8 cellular contexts compared by ENCODE assay signal in genomic region chr3:52057806-52058099, GRCh38. TPM values are rescaled to one million over a fixed set of nuclear protein-coding genes. Genes with fewer than 3 reads are reported as not detected.
DNase-seq lines count a peak whose midpoint lies in the region; ATAC-seq and TF ChIP-seq lines count a peak whose summit lies in the region.

No MANE protein-coding gene starts in this region.

- peak overlapping the region; percentile 82 for H3K4me2 ChIP-seq in MM.1S (ENCODE audit: low read depth, low read length)

- H3K27ac ChIP-seq in MM.1S (ENCODE audit: low read length), result no peak overlapping the region
- H3K27ac ChIP-seq in ectodermal cell (ENCODE audit: insufficient read depth, low read depth, low read length, poor library complexity, severe bottlenecking), result no peak overlapping the region

- H3K36me3 Mint-ChIP-seq in nephron progenitor cell (ENCODE audit: low read depth), result peaks cover 9% of the 10 kb centered on the region

- peaks cover 30% of the 10 kb centered on the region for H3K79me2 ChIP-seq in MM.1S (ENCODE audit: low read length)

- peak overlapping the region; percentile 96 for H2AFZ ChIP-seq in MM.1S (ENCODE audit: low read length)

- ATAC-seq in HG03175 (IDR thresholded peaks at IDR 0.05; ENCODE audit: unreplicated experiment) (no peak), HG03342 (IDR thresholded peaks at IDR 0.05; ENCODE audit: unreplicated experiment) (no peak)

- H3K4me1 Mint-ChIP-seq in nephron progenitor cell, result peaks cover 40% of the 10 kb centered on the region

- no peaks in the 10 kb centered on the region; the same call in 1 of the 2 replicates for H3F3A ChIP-seq in MM.1S (ENCODE audit: insufficient read depth, low read length)

- H3K9ac ChIP-seq in MM.1S (ENCODE audit: low read length), result peak overlapping the region; percentile 45; the same call in 1 of the 2 replicates

- H4K20me1 ChIP-seq in MM.1S (ENCODE audit: insufficient read depth, low read length), result no peaks in the 10 kb centered on the region

- H3K4me1 ChIP-seq in MM.1S (ENCODE audit: low read length), result peaks cover 19% of the 10 kb centered on the region
- H3K4me1 ChIP-seq in ectodermal cell (ENCODE audit: control insufficient read depth, insufficient read depth, low read length), result peaks cover 18% of the 10 kb centered on the region

- H3K27ac Mint-ChIP-seq in nephron progenitor cell, result no peak overlapping the region

- H3K9me2 ChIP-seq in MM.1S (replicated peaks; ENCODE audit: insufficient read depth, low read length), result no peaks in the 10 kb centered on the region

- POLR2A ChIA-PET in BJ (lab: Charles Lee) (interaction anchor here (0.6 kb wide), 1 partner anchor 221 kb away, joined by 3 read pairs; the partner anchor contains the start of gene WDR82), HEK293T (lab: Yijun Ruan, JAX) (interaction anchor here (0.7 to 2.6 kb wide), 5 partner anchors 52 to 116 kb away, joined by 3 to 11 read pairs (median 4); partner anchors contain the start of genes PARP3, POC1A, RPL29 and RRP9)

- CTCF ChIA-PET in BJ (lab: Yijun Ruan, JAX) (interaction anchor here (0.6 to 12.6 kb wide), 6 partner anchors 9 to 737 kb away, joined by 3 to 179 read pairs (median 4); partner anchors contain the start of genes ABHD14A and RRP9), HEK293T (lab: Yijun Ruan, JAX) (interaction anchor here (0.9 to 1.7 kb wide), 2 partner anchors 54 to 65 kb away, joined by 3 to 4 read pairs; no protein-coding TSS in a partner anchor)

- DNase-seq in BJ (ENCODE audit: low read depth), result no peak
- no peak for DNase-seq in MM.1S
- no peak for DNase-seq in nephron progenitor cell
- DNase-seq in activated CD4-positive, CD25-positive, alpha-beta regulatory T cell (lab: John Stamatoyannopoulos, UW), result no peak
- no peak for DNase-seq in HEK293T (ENCODE audit: extremely low spot score)

- H3K27me3 ChIP-seq in BJ (ENCODE audit: control insufficient read depth, insufficient read depth, low read length) (no peaks in the 10 kb centered on the region), MM.1S (replicated peaks; ENCODE audit: insufficient read depth, low read length) (no peaks in the 10 kb centered on the region), ectodermal cell (ENCODE audit: control insufficient read depth, insufficient read depth, low read length, poor library complexity, severe bottlenecking) (peaks cover 18% of the 10 kb centered on the region)

- WGBS in ectodermal cell, 2 experiments, result 49 to 54% methylated on average over 9 of the region's 9 CpGs

- H3K4me3 ChIP-seq in BJ (ENCODE audit: low read depth, low read length), result peak overlapping the region; percentile 50
- H3K4me3 ChIP-seq in MM.1S (ENCODE audit: low read length), result peak overlapping the region; percentile 58
- H3K4me3 ChIP-seq in ectodermal cell (ENCODE audit: insufficient read depth, low read depth, low read length), result peak overlapping the region; percentile 22

- no peaks in the 10 kb centered on the region for H3K9me3 Mint-ChIP-seq in nephron progenitor cell

- peak overlapping the region; percentile 42 for H3K4me3 Mint-ChIP-seq in nephron progenitor cell

- H3K36me3 ChIP-seq in BJ (ENCODE audit: control insufficient read depth, insufficient read depth, low read length) (peaks cover 7% of the 10 kb centered on the region), MM.1S (replicated peaks; ENCODE audit: insufficient read depth, low read length) (no peaks in the 10 kb centered on the region), ectodermal cell (ENCODE audit: control insufficient read depth, insufficient read depth, low read length) (no peaks in the 10 kb centered on the region)

- H3K9me3 ChIP-seq in MM.1S (replicated peaks; ENCODE audit: insufficient read depth, low read length) (no peaks in the 10 kb centered on the region), ectodermal cell (ENCODE audit: control insufficient read depth, low read length) (no peaks in the 10 kb centered on the region)

- H3K27me3 Mint-ChIP-seq in nephron progenitor cell (ENCODE audit: low read depth, poor library complexity), result peaks cover 4% of the 10 kb centered on the region

- no peak for TF ChIP-seq CTCF in BJ (IDR thresholded peaks at IDR 0.05; ENCODE audit: insufficient read depth, low read depth, low read length)
- no peak for TF ChIP-seq CTCF in MM.1S (IDR thresholded peaks at IDR 0.05; ENCODE audit: low read length)
- TF ChIP-seq CTCF in nephron progenitor cell (IDR thresholded peaks at IDR 0.05), result no peak

TF ChIP-seq in HEK293T, 16 proteins besides CTCF, POLR2A, EP300 and RAD21:
- TF ChIP-seq HDGF (IDR thresholded peaks at IDR 0.05; ENCODE audit: borderline replicate concordance), result no peak
- no peak for TF ChIP-seq PKNOX1 (IDR thresholded peaks at IDR 0.05)
- no peak for TF ChIP-seq L3MBTL2 (conservative IDR thresholded peaks at IDR 0.05)
- TF ChIP-seq TARDBP (IDR thresholded peaks at IDR 0.05), result no peak
- no peak for TF ChIP-seq BHLHE40 (IDR thresholded peaks at IDR 0.05; ENCODE audit: borderline replicate concordance)
- no peak for TF ChIP-seq SUZ12 (IDR thresholded peaks at IDR 0.05)

RNA-seq across cellular contexts. Expression of gene DUSP7, which starts 1.4 kb away (rescaled TPM):
- 25.7 and 37.0 TPM in 2 replicates for polyA plus RNA-seq in BJ (2011; rRNA removed)
- 38.8 and 67.7 TPM in 2 replicates for polyA minus RNA-seq in BJ (2011; rRNA and poly(A)+ RNA removed)
- polyA plus RNA-seq in ectodermal cell (2013, experiment 1 of 4), result 16.7 TPM
- 12.5 TPM for polyA plus RNA-seq in ectodermal cell (2013, experiment 2 of 4)
- 9.1 TPM for polyA plus RNA-seq in ectodermal cell (2013, experiment 3 of 4)
- polyA plus RNA-seq in ectodermal cell (2013, experiment 4 of 4), result 9.6 TPM
